Comparison of ENCODE assay signal across 1 cellular context in genomic region chr5:177351392-177352329, GRCh38.
TF ChIP-seq lines count a peak whose summit lies in the region.

Gene LMAN2 (minus strand): TSS chr5:177351668. CDS start chr5:177351647, 21 bp downstream.

TF ChIP-seq in GM23338, 12 proteins besides CTCF, POLR2A, EP300 and RAD21 (continued from another document):
- TF ChIP-seq, protein P1, sequence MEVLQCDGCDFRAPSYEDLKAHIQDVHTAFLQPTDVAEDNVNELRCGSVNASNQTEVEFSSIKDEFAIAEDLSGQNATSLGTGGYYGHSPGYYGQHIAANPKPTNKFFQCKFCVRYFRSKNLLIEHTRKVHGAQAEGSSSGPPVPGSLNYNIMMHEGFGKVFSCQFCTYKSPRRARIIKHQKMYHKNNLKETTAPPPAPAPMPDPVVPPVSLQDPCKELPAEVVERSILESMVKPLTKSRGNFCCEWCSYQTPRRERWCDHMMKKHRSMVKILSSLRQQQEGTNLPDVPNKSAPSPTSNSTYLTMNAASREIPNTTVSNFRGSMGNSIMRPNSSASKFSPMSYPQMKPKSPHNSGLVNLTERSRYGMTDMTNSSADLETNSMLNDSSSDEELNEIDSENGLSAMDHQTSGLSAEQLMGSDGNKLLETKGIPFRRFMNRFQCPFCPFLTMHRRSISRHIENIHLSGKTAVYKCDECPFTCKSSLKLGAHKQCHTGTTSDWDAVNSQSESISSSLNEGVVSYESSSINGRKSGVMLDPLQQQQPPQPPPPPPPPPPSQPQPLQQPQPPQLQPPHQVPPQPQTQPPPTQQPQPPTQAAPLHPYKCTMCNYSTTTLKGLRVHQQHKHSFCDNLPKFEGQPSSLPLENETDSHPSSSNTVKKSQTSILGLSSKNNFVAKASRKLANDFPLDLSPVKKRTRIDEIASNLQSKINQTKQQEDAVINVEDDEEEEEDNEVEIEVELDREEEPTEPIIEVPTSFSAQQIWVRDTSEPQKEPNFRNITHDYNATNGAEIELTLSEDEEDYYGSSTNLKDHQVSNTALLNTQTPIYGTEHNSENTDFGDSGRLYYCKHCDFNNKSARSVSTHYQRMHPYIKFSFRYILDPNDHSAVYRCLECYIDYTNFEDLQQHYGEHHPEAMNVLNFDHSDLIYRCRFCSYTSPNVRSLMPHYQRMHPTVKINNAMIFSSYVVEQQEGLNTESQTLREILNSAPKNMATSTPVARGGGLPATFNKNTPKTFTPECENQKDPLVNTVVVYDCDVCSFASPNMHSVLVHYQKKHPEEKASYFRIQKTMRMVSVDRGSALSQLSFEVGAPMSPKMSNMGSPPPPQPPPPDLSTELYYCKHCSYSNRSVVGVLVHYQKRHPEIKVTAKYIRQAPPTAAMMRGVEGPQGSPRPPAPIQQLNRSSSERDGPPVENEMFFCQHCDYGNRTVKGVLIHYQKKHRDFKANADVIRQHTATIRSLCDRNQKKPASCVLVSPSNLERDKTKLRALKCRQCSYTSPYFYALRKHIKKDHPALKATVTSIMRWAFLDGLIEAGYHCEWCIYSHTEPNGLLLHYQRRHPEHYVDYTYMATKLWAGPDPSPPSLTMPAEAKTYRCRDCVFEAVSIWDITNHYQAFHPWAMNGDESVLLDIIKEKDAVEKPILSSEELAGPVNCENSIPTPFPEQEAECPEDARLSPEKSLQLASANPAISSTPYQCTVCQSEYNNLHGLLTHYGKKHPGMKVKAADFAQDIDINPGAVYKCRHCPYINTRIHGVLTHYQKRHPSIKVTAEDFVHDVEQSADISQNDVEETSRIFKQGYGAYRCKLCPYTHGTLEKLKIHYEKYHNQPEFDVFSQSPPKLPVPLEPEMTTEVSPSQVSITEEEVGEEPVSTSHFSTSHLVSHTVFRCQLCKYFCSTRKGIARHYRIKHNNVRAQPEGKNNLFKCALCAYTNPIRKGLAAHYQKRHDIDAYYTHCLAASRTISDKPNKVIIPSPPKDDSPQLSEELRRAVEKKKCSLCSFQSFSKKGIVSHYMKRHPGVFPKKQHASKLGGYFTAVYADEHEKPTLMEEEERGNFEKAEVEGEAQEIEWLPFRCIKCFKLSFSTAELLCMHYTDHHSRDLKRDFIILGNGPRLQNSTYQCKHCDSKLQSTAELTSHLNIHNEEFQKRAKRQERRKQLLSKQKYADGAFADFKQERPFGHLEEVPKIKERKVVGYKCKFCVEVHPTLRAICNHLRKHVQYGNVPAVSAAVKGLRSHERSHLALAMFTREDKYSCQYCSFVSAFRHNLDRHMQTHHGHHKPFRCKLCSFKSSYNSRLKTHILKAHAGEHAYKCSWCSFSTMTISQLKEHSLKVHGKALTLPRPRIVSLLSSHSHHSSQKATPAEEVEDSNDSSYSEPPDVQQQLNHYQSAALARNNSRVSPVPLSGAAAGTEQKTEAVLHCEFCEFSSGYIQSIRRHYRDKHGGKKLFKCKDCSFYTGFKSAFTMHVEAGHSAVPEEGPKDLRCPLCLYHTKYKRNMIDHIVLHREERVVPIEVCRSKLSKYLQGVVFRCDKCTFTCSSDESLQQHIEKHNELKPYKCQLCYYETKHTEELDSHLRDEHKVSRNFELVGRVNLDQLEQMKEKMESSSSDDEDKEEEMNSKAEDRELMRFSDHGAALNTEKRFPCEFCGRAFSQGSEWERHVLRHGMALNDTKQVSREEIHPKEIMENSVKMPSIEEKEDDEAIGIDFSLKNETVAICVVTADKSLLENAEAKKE (CRISPR knock-in tag; IDR thresholded peaks at IDR 0.05) = no peak
- no peak for TF ChIP-seq EZH2 (IDR thresholded peaks at IDR 0.05; ENCODE audit: low read depth, unreplicated experiment)
- TF ChIP-seq STAT1 (IDR thresholded peaks at IDR 0.05; ENCODE audit: unreplicated experiment) = no peak
- TF ChIP-seq NANOG (IDR thresholded peaks at IDR 0.05; ENCODE audit: borderline replicate concordance) = no peak
- TF ChIP-seq, protein P2, sequence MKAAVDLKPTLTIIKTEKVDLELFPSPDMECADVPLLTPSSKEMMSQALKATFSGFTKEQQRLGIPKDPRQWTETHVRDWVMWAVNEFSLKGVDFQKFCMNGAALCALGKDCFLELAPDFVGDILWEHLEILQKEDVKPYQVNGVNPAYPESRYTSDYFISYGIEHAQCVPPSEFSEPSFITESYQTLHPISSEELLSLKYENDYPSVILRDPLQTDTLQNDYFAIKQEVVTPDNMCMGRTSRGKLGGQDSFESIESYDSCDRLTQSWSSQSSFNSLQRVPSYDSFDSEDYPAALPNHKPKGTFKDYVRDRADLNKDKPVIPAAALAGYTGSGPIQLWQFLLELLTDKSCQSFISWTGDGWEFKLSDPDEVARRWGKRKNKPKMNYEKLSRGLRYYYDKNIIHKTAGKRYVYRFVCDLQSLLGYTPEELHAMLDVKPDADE (IDR thresholded peaks at IDR 0.05) = peak; percentile 87
- TF ChIP-seq EZH2phosphoT487 (IDR thresholded peaks at IDR 0.05; ENCODE audit: unreplicated experiment) = no peak
